In the genomic region with DNA sequence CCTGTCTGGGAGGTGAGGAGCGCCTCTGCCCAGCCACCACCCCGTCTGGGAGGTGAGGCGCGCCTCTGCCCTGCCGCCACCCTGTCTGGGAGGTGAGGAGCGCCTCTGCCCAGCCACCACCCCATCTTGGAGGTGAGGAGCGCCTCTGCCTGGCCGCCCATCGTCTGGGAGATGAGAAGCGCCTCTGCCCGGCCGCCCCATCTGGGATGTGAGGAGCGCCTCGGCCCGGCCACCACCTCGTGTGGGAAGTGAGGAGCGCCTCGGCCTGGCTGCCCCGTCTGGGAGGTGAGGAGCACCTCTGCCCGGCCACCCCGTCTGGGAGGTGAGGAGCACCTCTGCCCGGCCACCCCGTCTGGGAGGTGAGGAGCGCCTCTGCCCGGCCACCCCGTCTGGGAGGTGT, we compare ENCODE assay signal across 17 cellular contexts. TPM values are rescaled to one million over a fixed set of nuclear protein-coding genes. Genes with fewer than 3 reads are reported as not detected.
DNase-seq lines count a peak whose midpoint lies in the region; TF ChIP-seq lines count a peak whose summit lies in the region.
"Not testable (repeated sequence)": the region's sequence is repeated elsewhere in the genome, so short reads cannot be mapped to it uniquely, and the experiment has no call there.
"Had no signal": no experiment of that assay in that cellular context is flagged by ENCODE, and none has a peak within 500 bp of the region (broad histone marks: within the 10 kb centered on the region; RNA-seq: fewer than 3 reads in every experiment).

No MANE protein-coding gene starts in this region.

- not testable (repeated sequence) for H3K4me1 ChIP-seq in H9 (ENCODE audit: insufficient read depth, low read length); vagina

- H3K27me3 Mint-ChIP-seq in H9 (ENCODE audit: low read depth), result not testable (repeated sequence)
- H3K27me3 Mint-ChIP-seq in osteocyte (ENCODE audit: unreplicated experiment), result peaks cover 37% of the 10 kb centered on the region

- DNase-seq in H9 (peak; percentile 22), islet precursor cell (peak; percentile 25), mesenteric fat pad (ENCODE audit: low spot score) (peak; percentile 88), osteocyte (ENCODE audit: extremely low spot score, unreplicated experiment) (peak; percentile 79), posterior vena cava (ENCODE audit: low spot score) (peak; percentile 75), vagina (ENCODE audit: extremely low spot score in 2 of 2) (peak; percentile 47 to 52)

- intact Hi-C loops in posterior vena cava (cut with DNase I); vagina (cut with DNase I): not testable (repeated sequence)

- not testable (repeated sequence) for H4K5ac ChIP-seq in H9 (ENCODE audit: insufficient read length, low read depth, low read length)

- H3K79me1 ChIP-seq in H9 (ENCODE audit: insufficient read depth, low read depth, low read length, poor library complexity, severe bottlenecking), result not testable (repeated sequence)

- not testable (repeated sequence) for H2BK20ac ChIP-seq in H9 (ENCODE audit: low read depth, low read length, poor library complexity, severe bottlenecking)

- not testable (repeated sequence) for H3T11ph ChIP-seq in H9 (ENCODE audit: low read length)

- TF ChIP-seq CTCF in H9 (conservative IDR thresholded peaks at IDR 0.05); osteocyte (IDR thresholded peaks at IDR 0.05); vagina (IDR thresholded peaks at IDR 0.05): not testable (repeated sequence)

- not testable (repeated sequence) for H3K4me1 Mint-ChIP-seq in H9; osteocyte (ENCODE audit: unreplicated experiment)

- H3K4me3 ChIP-seq in vagina, result not testable (repeated sequence)

- not testable (repeated sequence) for H3K36me3 Mint-ChIP-seq in H9 (ENCODE audit: insufficient read depth in 1 of 3, low read depth in 3 of 3); osteocyte (ENCODE audit: unreplicated experiment)

- not testable (repeated sequence) for H3K9me3 ChIP-seq in H9 (ENCODE audit: control insufficient read depth, low read depth, low read length); vagina

- H3K9me3 Mint-ChIP-seq in H9, result peaks cover 17 to 22% of the 10 kb centered on the region in 2 experiments
- not testable (repeated sequence) for H3K9me3 Mint-ChIP-seq in osteocyte (ENCODE audit: unreplicated experiment)

- H3K14ac ChIP-seq in H9 (ENCODE audit: insufficient read depth, low read length), result not testable (repeated sequence)

- H2AK5ac ChIP-seq in H9 (ENCODE audit: insufficient read length, low read length), result not testable (repeated sequence)

- WGBS in H9 (ENCODE audit: extremely low coverage, insufficient read length, low lambda C conversion rate), result no CpG with 5 or more reads among the region's 26 CpGs

- H2BK120ac ChIP-seq in H9 (ENCODE audit: low read depth, low read length, poor library complexity, severe bottlenecking), result not testable (repeated sequence)

- H3K23me2 ChIP-seq in H9 (ENCODE audit: insufficient read length, low read depth, low read length, poor library complexity, severe bottlenecking), result not testable (repeated sequence)

- not testable (repeated sequence) for H2BK12ac ChIP-seq in H9 (ENCODE audit: insufficient read length, low read depth, low read length)

- not testable (repeated sequence) for H3K27ac ChIP-seq in H9 (ENCODE audit: insufficient read length, low read depth, low read length); vagina

- H2AFZ ChIP-seq in H9 (ENCODE audit: low read length), result not testable (repeated sequence)

- not testable (repeated sequence) for H3K23ac ChIP-seq in H9 (ENCODE audit: insufficient read length, low read depth, low read length)

- not testable (repeated sequence) for H3K18ac ChIP-seq in H9 (ENCODE audit: insufficient read length, low read depth, low read length)

- H3K27me3 ChIP-seq in H9 (ENCODE audit: insufficient read depth, low read length); vagina: not testable (repeated sequence)

- not testable (repeated sequence) for H2BK15ac ChIP-seq in H9 (ENCODE audit: low read depth, low read length)

- H2BK5ac ChIP-seq in H9 (ENCODE audit: insufficient read length, low read length), result not testable (repeated sequence)

- H3K4me2 ChIP-seq in H9 (ENCODE audit: insufficient read depth, insufficient read length, low read length), result not testable (repeated sequence)

- H3K79me2 ChIP-seq in H9 (ENCODE audit: insufficient read depth, low read length), result not testable (repeated sequence)

- H4K20me1 ChIP-seq in H9 (ENCODE audit: control insufficient read depth, insufficient read depth, insufficient read length), result not testable (repeated sequence)

- not testable (repeated sequence) for TF ChIP-seq POLR2A in vagina (IDR thresholded peaks at IDR 0.05)

- H4K8ac ChIP-seq in H9 (replicated peaks; ENCODE audit: insufficient read length, low read depth, low read length), result not testable (repeated sequence)

- not testable (repeated sequence) for H3K4me3 Mint-ChIP-seq in H9; osteocyte (ENCODE audit: unreplicated experiment)

- H4K91ac ChIP-seq in H9 (ENCODE audit: insufficient read length, low read depth, low read length), result not testable (repeated sequence)

- not testable (repeated sequence) for H3K56ac ChIP-seq in H9 (ENCODE audit: insufficient read length, low read depth, low read length)

- not testable (repeated sequence) for H3K27ac Mint-ChIP-seq in H9; osteocyte (ENCODE audit: unreplicated experiment)

- not testable (repeated sequence) for H3K36me3 ChIP-seq in vagina

- not testable (repeated sequence) for H3K4ac ChIP-seq in H9 (ENCODE audit: low read depth, low read length)

- not testable (repeated sequence) for H3K9ac ChIP-seq in H9 (ENCODE audit: extremely low read depth, insufficient read length, low read length)

RNA-seq across cellular contexts. Expression of gene SLC35G4, which starts 38.4 kb away (rescaled TPM):
- total RNA-seq in H9 (2021) (not detected in 2 replicates), mesenteric fat pad (not detected), osteocyte (not detected in 2 replicates), posterior vena cava (not detected), vagina (not detected)
- total RNA-seq: A172; A673; B cell; Caco-2; Calu3; CD4-positive, alpha-beta memory T cell; CD4-positive, alpha-beta T cell; CD4-positive, CD25-positive, alpha-beta regulatory T cell; CD8-positive, alpha-beta memory T cell; CD8-positive, alpha-beta T cell; Daoy had no signal

RNA-seq across cellular contexts. Expression of gene GNAL, which starts 41.3 kb away (rescaled TPM):
- total RNA-seq in H9 (2021) (23.8 and 24.0 TPM in 2 replicates), mesenteric fat pad (7.4 TPM), osteocyte (1.2 and 1.3 TPM in 2 replicates), posterior vena cava (10 to 100 TPM; 16.9 to 27.9 TPM), vagina (23.3 TPM)

Comparison
In these comparisons a context has a peak if more than half of its experiments do, and no peak if none do; other contexts are left out.
1. DNase-seq: peak in every context shown above with its lines; median percentile 88 in mesenteric fat pad; 79 in osteocyte; 75 in posterior vena cava; 50 in vagina; 25 in islet precursor cell; 22 in H9.